Comparison of ENCODE assay signal across 1 cellular context in genomic region chr4:168992952-168993482, GRCh38.
A peak's percentile ranks its signal among the peaks of the same experiment; 100 is the strongest.
TF ChIP-seq lines count a peak whose summit lies in the region.

No MANE protein-coding gene starts in this region.

TF ChIP-seq in IMR-90, 13 proteins besides CTCF, POLR2A, EP300 and RAD21:
- TF ChIP-seq MAFK (IDR thresholded peaks at IDR 0.05; ENCODE audit: low read depth, low read length) = peak; percentile 25; the same call in 1 of the 2 replicates
